Comparison of ENCODE assay signal across 12 cellular contexts in genomic region chr22:17733484-17733883, GRCh38. TPM values are rescaled to one million over a fixed set of nuclear protein-coding genes. Genes with fewer than 3 reads are reported as not detected.
A peak's percentile ranks its signal among the peaks of the same experiment; 100 is the strongest.
DNase-seq lines count a peak whose midpoint lies in the region; ATAC-seq and TF ChIP-seq lines count a peak whose summit lies in the region.
"Had no signal": no experiment of that assay in that cellular context is flagged by ENCODE, and none has a peak within 500 bp of the region (broad histone marks: within the 10 kb centered on the region; RNA-seq: fewer than 3 reads in every experiment).

No MANE protein-coding gene starts in this region.

- CTCF ChIA-PET in activated CD4-positive, alpha-beta T cell treated with anti-CD3 and anti-CD28 coated beads, Interleukin-2, amount 10 ng/mL, durations not matched to agents 7 days and 5 days (lab: Charles Lee), result interaction anchor here (0.8 kb wide), 1 partner anchor 97 kb away, joined by 4 read pairs; no protein-coding TSS in a partner anchor
- CTCF ChIA-PET in PC-3 (lab: Charles Lee), result no interaction called here

- H3K4me1 ChIP-seq in PC-3 (ENCODE audit: insufficient read depth, low read length), result peaks cover 9% of the 10 kb centered on the region; the same call in 1 of the 2 replicates

- no TSS peak for BruUV-seq in PC-3 (replicated peaks; lab: Mats Ljungman, UMichigan)

- no peak for DNase-seq in activated CD4-positive, alpha-beta T cell treated with anti-CD3 and anti-CD28 coated beads, Interleukin-2, amount 10 ng/mL, durations not matched to agents 7 days and 5 days
- no peak for DNase-seq in activated CD4-positive, alpha-beta T cell treated with anti-CD3 and anti-CD28 coated beads, Interleukin-2, amount 50 U/mL, for 4 hours
- DNase-seq in PC-3 (peak; percentile 26), renal cortical epithelial cell (ENCODE audit: low read depth) (peak; percentile 37), NCI-H146 treated with DMSO at 0.1 percent for 48 hours (lab: John Stamatoyannopoulos, UW; ENCODE audit: unreplicated experiment) (no peak), NCI-H1417 (lab: John Stamatoyannopoulos, UW) (no peak), substantia nigra (lab: John Stamatoyannopoulos, UW) (no peak)
- no peak for DNase-seq in effector memory CD8-positive, alpha-beta T cell
- DNase-seq: activated T-cell treated with anti-CD3 and anti-CD28 coated beads, Interleukin-2, amount 50 U/mL, for 4 hours; PC-9; right cardiac atrium; trophoblast cell had no signal

- no peaks in the 10 kb centered on the region for H3K9me3 ChIP-seq in PC-3 (ENCODE audit: low read length)

- 0 out of 2 replicates have a peak overlapping the region, but pooled peaks have one; percentile 14 for H3K4me2 ChIP-seq in PC-3 (ENCODE audit: low read length)
- H3K4me2 ChIP-seq: PC-9 had no signal

- H3K9me2 ChIP-seq in PC-3 (replicated peaks; ENCODE audit: low read length), result no peaks in the 10 kb centered on the region

- peak overlapping the region; percentile 12 for H3K27ac Mint-ChIP-seq in activated CD4-positive, alpha-beta T cell treated with anti-CD3 and anti-CD28 coated beads, Interleukin-2, amount 10 ng/mL, durations not matched to agents 7 days and 5 days
- H3K27ac Mint-ChIP-seq in effector memory CD8-positive, alpha-beta T cell, result peak overlapping the region; percentile 0 to 56

- no peak for TF ChIP-seq CTCF in PC-3 (conservative IDR thresholded peaks at IDR 0.05; ENCODE audit: low read depth, low read length)

- no peaks in the 10 kb centered on the region for H3F3A ChIP-seq in PC-3 (ENCODE audit: low read length, unreplicated experiment)

- POLR2A ChIA-PET in activated CD4-positive, alpha-beta T cell treated with anti-CD3 and anti-CD28 coated beads, Interleukin-2, amount 10 ng/mL, durations not matched to agents 7 days and 5 days (lab: Charles Lee), result no interaction called here
- POLR2A ChIA-PET in PC-3 (lab: Charles Lee; ENCODE audit: unreplicated experiment), result no interaction called here

- no peak overlapping the region for H3K4me3 ChIP-seq in PC-3 (ENCODE audit: low read length)
- H3K4me3 ChIP-seq: PC-9 had no signal

- no peaks in the 10 kb centered on the region for H3K79me2 ChIP-seq in PC-3 (ENCODE audit: low read length)

- peak; percentile 29; the same call in 1 of the 2 replicates for ATAC-seq in PC-3
- no peak for ATAC-seq in effector memory CD8-positive, alpha-beta T cell (replicated peaks)
- ATAC-seq: right cardiac atrium had no signal

- no peaks in the 10 kb centered on the region for H3K27me3 ChIP-seq in PC-3 (ENCODE audit: low read length)

- H3K27ac ChIP-seq in PC-3 (ENCODE audit: low read length) (peak overlapping the region; percentile 51), substantia nigra (ENCODE audit: low read depth, low read length, poor library complexity, severe bottlenecking) (no peak overlapping the region)
- H3K27ac ChIP-seq: PC-9 had no signal

- no peak overlapping the region for H3K9ac ChIP-seq in PC-3 (ENCODE audit: low read length)

- peaks cover 17% of the 10 kb centered on the region for H3K36me3 ChIP-seq in PC-3 (ENCODE audit: low read depth, low read length)

- peaks cover 19% of the 10 kb centered on the region for H3K36me3 Mint-ChIP-seq in activated CD4-positive, alpha-beta T cell treated with anti-CD3 and anti-CD28 coated beads, Interleukin-2, amount 10 ng/mL, durations not matched to agents 7 days and 5 days (ENCODE audit: low read depth)
- peaks cover 47% of the 10 kb centered on the region for H3K36me3 Mint-ChIP-seq in effector memory CD8-positive, alpha-beta T cell (ENCODE audit: insufficient read depth)

- no peak overlapping the region for H3K4me3 Mint-ChIP-seq in activated CD4-positive, alpha-beta T cell treated with anti-CD3 and anti-CD28 coated beads, Interleukin-2, amount 10 ng/mL, durations not matched to agents 7 days and 5 days
- no peak overlapping the region for H3K4me3 Mint-ChIP-seq in effector memory CD8-positive, alpha-beta T cell
- H3K4me3 Mint-ChIP-seq: activated T-cell treated with anti-CD3 and anti-CD28 coated beads, Interleukin-2, amount 50 U/mL, for 4 hours had no signal

- H2AFZ ChIP-seq in PC-3 (ENCODE audit: low read length), result no peak overlapping the region
- H2AFZ ChIP-seq: PC-9 had no signal

- H3K4me1 Mint-ChIP-seq in activated CD4-positive, alpha-beta T cell treated with anti-CD3 and anti-CD28 coated beads, Interleukin-2, amount 10 ng/mL, durations not matched to agents 7 days and 5 days, result peaks cover 15% of the 10 kb centered on the region
- H3K4me1 Mint-ChIP-seq in effector memory CD8-positive, alpha-beta T cell (ENCODE audit: low read depth in 2 of 2), result peaks cover 0 to 2% of the 10 kb centered on the region in 2 donors

- no peaks in the 10 kb centered on the region for H3K9me3 Mint-ChIP-seq in activated CD4-positive, alpha-beta T cell treated with anti-CD3 and anti-CD28 coated beads, Interleukin-2, amount 10 ng/mL, durations not matched to agents 7 days and 5 days
- H3K9me3 Mint-ChIP-seq in effector memory CD8-positive, alpha-beta T cell, result no peaks in the 10 kb centered on the region
- H3K9me3 Mint-ChIP-seq: activated T-cell treated with anti-CD3 and anti-CD28 coated beads, Interleukin-2, amount 50 U/mL, for 4 hours had no signal

- intact Hi-C loops in PC-3 (cut with micrococcal nuclease), result no loop called here

- H3K27me3 Mint-ChIP-seq in activated CD4-positive, alpha-beta T cell treated with anti-CD3 and anti-CD28 coated beads, Interleukin-2, amount 10 ng/mL, durations not matched to agents 7 days and 5 days, result no peaks in the 10 kb centered on the region
- H3K27me3 Mint-ChIP-seq in effector memory CD8-positive, alpha-beta T cell, result no peaks in the 10 kb centered on the region

- no peaks in the 10 kb centered on the region for H4K20me1 ChIP-seq in PC-3 (ENCODE audit: low read length)

RNA-seq across cellular contexts. Expression of gene BID, which starts 40.8 kb away (rescaled TPM):
- 10 to 100 TPM; 32.5 to 39.3 TPM for total RNA-seq in activated CD4-positive, alpha-beta T cell treated with anti-CD3 and anti-CD28 coated beads, Interleukin-2, amount 10 ng/mL, durations not matched to agents 7 days and 5 days
- total RNA-seq in PC-3 (2014; rRNA removed) (123 and 129 TPM in 2 replicates), renal cortical epithelial cell (34.8 and 72.9 TPM in 2 replicates)

Comparison
In these comparisons a context has a peak if more than half of its experiments do, and no peak if none do; other contexts are left out.
1. DNase-seq: peak in PC-3 (single experiment) and renal cortical epithelial cell (single experiment); none in activated CD4-positive, alpha-beta T cell treated with anti-CD3 and anti-CD28 coated beads, Interleukin-2, amount 10 ng/mL, durations not matched to agents 7 days and 5 days (single experiment), activated CD4-positive, alpha-beta T cell treated with anti-CD3 and anti-CD28 coated beads, Interleukin-2, amount 50 U/mL, for 4 hours (0 of 2), effector memory CD8-positive, alpha-beta T cell (0 of 3), NCI-H146 treated with DMSO at 0.1 percent for 48 hours (single experiment), NCI-H1417 (0 of 3) and substantia nigra (0 of 49).